ENCODE assay signal across 6 cellular contexts in genomic region chr22:19143967-19144400, GRCh38.
DNase-seq lines count a peak whose midpoint lies in the region; ATAC-seq and TF ChIP-seq lines count a peak whose summit lies in the region.

No MANE protein-coding gene starts in this region.

- peak overlapping the region; percentile 99 for H3K4me3 Mint-ChIP-seq in stimulated activated memory B cell treated with anti-CD40 and anti-IgM and Interleukin-4, amounts not matched to agents 10 μg/mL and 1 μg/mL and 100 μg/mL, for 72 hours

- no peak for TF ChIP-seq CTCF in GM06990 (IDR thresholded peaks at IDR 0.05; ENCODE audit: insufficient read depth, low read length, poor library complexity, severe bottlenecking)

- DNase-seq in GM06990 (ENCODE audit: extremely low read depth, insufficient read length): no peak
- peak; percentile 51 for DNase-seq in RKO (ENCODE audit: low spot score)
- DNase-seq in fibroblast of peridontal ligament (ENCODE audit: extremely low read depth): peak; percentile 8
- DNase-seq in NCI-H2171 (lab: John Stamatoyannopoulos, UW): no peak

- ATAC-seq in stimulated activated memory B cell treated with anti-CD40 and anti-IgM and Interleukin-4, amounts not matched to agents 10 μg/mL and 1 μg/mL and 100 μg/mL, for 72 hours: no peak
- no peak for ATAC-seq in HG03039 (IDR thresholded peaks at IDR 0.05; ENCODE audit: unreplicated experiment)

- peaks cover 34% of the 10 kb centered on the region for H3K36me3 Mint-ChIP-seq in stimulated activated memory B cell treated with anti-CD40 and anti-IgM and Interleukin-4, amounts not matched to agents 10 μg/mL and 1 μg/mL and 100 μg/mL, for 72 hours

- H3K27ac Mint-ChIP-seq in stimulated activated memory B cell treated with anti-CD40 and anti-IgM and Interleukin-4, amounts not matched to agents 10 μg/mL and 1 μg/mL and 100 μg/mL, for 72 hours: peak overlapping the region; percentile 98

- peak overlapping the region; percentile 98 for H3K4me3 ChIP-seq in GM06990 (replicated peaks; ENCODE audit: low read depth, low read length)

- no peaks in the 10 kb centered on the region for H3K9me3 Mint-ChIP-seq in stimulated activated memory B cell treated with anti-CD40 and anti-IgM and Interleukin-4, amounts not matched to agents 10 μg/mL and 1 μg/mL and 100 μg/mL, for 72 hours

- H3K36me3 ChIP-seq in GM06990 (ENCODE audit: control insufficient read depth, insufficient read depth, low read length): peaks cover 17% of the 10 kb centered on the region

- no peaks in the 10 kb centered on the region for H3K27me3 ChIP-seq in GM06990 (replicated peaks; ENCODE audit: control insufficient read depth, insufficient read depth, low read length)

- H3K4me1 Mint-ChIP-seq in stimulated activated memory B cell treated with anti-CD40 and anti-IgM and Interleukin-4, amounts not matched to agents 10 μg/mL and 1 μg/mL and 100 μg/mL, for 72 hours: peaks cover 25% of the 10 kb centered on the region

- H3K27me3 Mint-ChIP-seq in stimulated activated memory B cell treated with anti-CD40 and anti-IgM and Interleukin-4, amounts not matched to agents 10 μg/mL and 1 μg/mL and 100 μg/mL, for 72 hours: peaks cover 18% of the 10 kb centered on the region

Comparison
In these comparisons a context has a peak if more than half of its experiments do, and no peak if none do; other contexts are left out.
1. DNase-seq: peak in RKO (single experiment) and fibroblast of peridontal ligament (single experiment); none in GM06990 (single experiment) and NCI-H2171 (single experiment).